Comparison of ENCODE assay signal across 18 cellular contexts in the genomic region with DNA sequence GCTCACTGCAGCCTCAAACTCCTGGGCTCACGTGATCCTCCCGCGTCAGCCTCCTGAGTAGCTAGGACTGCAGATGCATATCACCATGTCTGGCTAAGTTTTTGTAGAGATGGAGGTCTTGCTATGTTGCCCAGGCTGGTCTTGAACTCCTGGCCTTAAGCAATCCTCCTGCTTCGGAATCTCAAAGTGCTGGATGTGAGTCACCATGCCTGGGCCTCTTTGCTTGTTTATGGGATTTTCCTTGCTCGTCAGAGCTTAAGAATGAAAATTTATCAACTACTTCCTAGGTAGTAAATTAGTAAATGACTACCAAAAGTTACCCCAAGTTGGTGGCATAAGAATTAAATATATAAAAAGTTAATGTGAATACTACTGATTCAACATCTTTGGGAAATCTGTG. TPM values are rescaled to one million over a fixed set of nuclear protein-coding genes. Genes with fewer than 3 reads are reported as not detected.
A peak's percentile ranks its signal among the peaks of the same experiment; 100 is the strongest.
DNase-seq lines count a peak whose midpoint lies in the region; ATAC-seq, FAIRE-seq and TF ChIP-seq lines count a peak whose summit lies in the region.
"Had no signal": no experiment of that assay in that cellular context is flagged by ENCODE, and none has a peak within 500 bp of the region (broad histone marks: within the 10 kb centered on the region; RNA-seq: fewer than 3 reads in every experiment).

No MANE protein-coding gene starts in this region.

- TF ChIP-seq EP300 in GM12878 (IDR thresholded peaks at IDR 0.05; ENCODE audit: borderline replicate concordance in 1 of 2, control insufficient read depth in 1 of 2, low read depth in 2 of 2, low read length in 2 of 2), result no peak

- no peaks in the 10 kb centered on the region for H3K9me3 ChIP-seq in IMR-90 (ENCODE audit: control insufficient read depth, insufficient read depth, low read length)
- peaks cover 16% of the 10 kb centered on the region for H3K9me3 ChIP-seq in GM12878 (replicated peaks; ENCODE audit: control insufficient read depth, insufficient read depth, low read length)
- no peaks in the 10 kb centered on the region for H3K9me3 ChIP-seq in trophoblast cell (ENCODE audit: insufficient read depth, low read depth, low read length)
- no peaks in the 10 kb centered on the region for H3K9me3 ChIP-seq in right cardiac atrium (ENCODE audit: control insufficient read depth, low read length)
- no peaks in the 10 kb centered on the region for H3K9me3 ChIP-seq in Karpas-422 (ENCODE audit: low read length)
- H3K9me3 ChIP-seq: SK-N-SH had no signal

- H2BK12ac ChIP-seq in trophoblast cell (ENCODE audit: low read length), result no peak overlapping the region

- no peaks in the 10 kb centered on the region for H3K27me3 ChIP-seq in IMR-90 (ENCODE audit: control insufficient read depth, insufficient read depth, low read length)
- no peaks in the 10 kb centered on the region for H3K27me3 ChIP-seq in GM12878 (replicated peaks in 1 of 2; ENCODE audit: control insufficient read depth in 2 of 2, insufficient read depth in 2 of 2, low read length in 1 of 2)
- no peaks in the 10 kb centered on the region for H3K27me3 ChIP-seq in trophoblast cell (ENCODE audit: insufficient read depth, low read length)
- H3K27me3 ChIP-seq in right cardiac atrium (ENCODE audit: control insufficient read depth, insufficient read depth), result no peaks in the 10 kb centered on the region
- no peaks in the 10 kb centered on the region for H3K27me3 ChIP-seq in Karpas-422 (ENCODE audit: low read length)

- no peak for TF ChIP-seq CTCF in IMR-90 (conservative IDR thresholded peaks at IDR 0.05; ENCODE audit: low read depth, low read length)
- TF ChIP-seq CTCF in GM12878 (IDR thresholded peaks at IDR 0.05 in 2 of 3, conservative IDR thresholded peaks at IDR 0.05 in 1 of 3; ENCODE audit: control insufficient read depth in 2 of 3, extremely low read depth in 1 of 3, insufficient read depth in 1 of 3, low read depth in 3 of 3, low read length in 3 of 3), result no peak

- RAD21 ChIA-PET in GM12878 (lab: Charles Lee; ENCODE audit: unreplicated experiment), result no interaction called here

- SMC1A ChIA-PET in GM12878 (lab: Charles Lee; ENCODE audit: uncharacterized antibody, unreplicated experiment), result interaction anchor here (0.6 kb wide), 1 partner anchor 59 kb away, joined by 3 read pairs; no protein-coding TSS in a partner anchor

- H2BK15ac ChIP-seq in IMR-90 (ENCODE audit: low read depth, low read length), result no peak overlapping the region

- ATAC-seq in IMR-90 (ENCODE audit: low read depth) (peak; percentile 51), GM12878 (no peak), right cardiac atrium (no peak)

- H2BK5ac ChIP-seq in IMR-90 (ENCODE audit: low read depth, low read length, poor library complexity, severe bottlenecking) (peak overlapping the region; percentile 26), trophoblast cell (ENCODE audit: low read depth, low read length, poor library complexity) (no peak overlapping the region)

- no peak overlapping the region for H4K12ac ChIP-seq in trophoblast cell (ENCODE audit: low read depth, low read length)

- H4K5ac ChIP-seq in IMR-90 (ENCODE audit: low read depth, low read length), result no peak overlapping the region

- peaks cover 27% of the 10 kb centered on the region for H4K20me1 ChIP-seq in IMR-90 (ENCODE audit: insufficient read depth, low read length)
- H4K20me1 ChIP-seq in GM12878 (ENCODE audit: control insufficient read depth, insufficient read depth), result no peaks in the 10 kb centered on the region
- H4K20me1 ChIP-seq in Karpas-422 (ENCODE audit: insufficient read depth, low read depth, low read length), result no peaks in the 10 kb centered on the region

- no peak overlapping the region for H2AK9ac ChIP-seq in IMR-90 (replicated peaks; ENCODE audit: low read depth, low read length, poor library complexity)

- FAIRE-seq in GM12878 (lab: Jason Lieb, UNC), result no peak

- H4K8ac ChIP-seq in IMR-90 (ENCODE audit: low read depth in 2 of 2, low read length in 2 of 2) (no peak overlapping the region), trophoblast cell (ENCODE audit: low read depth, low read length) (no peak overlapping the region)

- POLR2A ChIA-PET in IMR-90 (lab: Charles Lee; ENCODE audit: unreplicated experiment) (no interaction called here), GM12878 (lab: Charles Lee) (interaction anchor here (1.1 kb wide), 1 partner anchor 69 kb away, joined by 3 read pairs; no protein-coding TSS in a partner anchor)

- H3K9me1 ChIP-seq in IMR-90 (ENCODE audit: insufficient read depth, low read length), result peaks cover 3% of the 10 kb centered on the region; the same call in 1 of the 2 replicates

- WGBS in IMR-90 (ENCODE audit: extremely low coverage in 2 of 2, insufficient read length in 1 of 2), 2 experiments, result no CpG with 5 or more reads among the region's 5 CpGs
- WGBS in GM12878 (ENCODE audit: insufficient coverage, insufficient replicate concordance, low lambda C conversion rate, missing lambda C conversion rate), result 84% methylated on average over 5 of the region's 5 CpGs
- no CpG with 5 or more reads among the region's 5 CpGs for WGBS in trophoblast cell (ENCODE audit: extremely low coverage, insufficient coverage, insufficient read length)
- 96% methylated on average over 5 of the region's 5 CpGs for WGBS in right cardiac atrium

- no peaks in the 10 kb centered on the region for H3K9me2 ChIP-seq in Karpas-422 (replicated peaks; ENCODE audit: insufficient read depth, low read length)

- no peak overlapping the region for H3K56ac ChIP-seq in IMR-90 (ENCODE audit: extremely low read depth, insufficient read depth, low read length)

- H3K18ac ChIP-seq in IMR-90 (ENCODE audit: low read depth, low read length), result no peak overlapping the region
- H3K18ac ChIP-seq in trophoblast cell (ENCODE audit: low read length), result no peak overlapping the region

- TF ChIP-seq RAD21 in IMR-90 (IDR thresholded peaks at IDR 0.05; ENCODE audit: low read length), result no peak
- no peak for TF ChIP-seq RAD21 in GM12878 (IDR thresholded peaks at IDR 0.05; ENCODE audit: insufficient read depth, low read depth, low read length)

- TF ChIP-seq POLR2A in IMR-90 (IDR thresholded peaks at IDR 0.05; ENCODE audit: low read depth, low read length) (no peak), GM12878 (IDR thresholded peaks at IDR 0.05; ENCODE audit: low read depth, low read length) (no peak)

- H4K91ac ChIP-seq in IMR-90 (ENCODE audit: insufficient read depth, low read depth, low read length) (no peak overlapping the region), trophoblast cell (ENCODE audit: low read depth, low read length) (no peak overlapping the region)

- H3K79me1 ChIP-seq in IMR-90 (ENCODE audit: low read depth in 1 of 2, low read length in 2 of 2) (peaks cover 18 to 51% of the 10 kb centered on the region in 2 experiments), trophoblast cell (ENCODE audit: low read length) (no peaks in the 10 kb centered on the region)

- dilution Hi-C loops in IMR-90 (cut with HindIII; ENCODE audit: low sequenced_read_pairs, unreplicated experiment), result no loop called here

- H2AK5ac ChIP-seq in IMR-90 (ENCODE audit: low read depth, low read length) (no peak overlapping the region), trophoblast cell (ENCODE audit: low read length) (no peak overlapping the region)

- H2BK120ac ChIP-seq in IMR-90 (ENCODE audit: low read depth, low read length) (no peak overlapping the region), trophoblast cell (ENCODE audit: insufficient read depth, low read length, poor library complexity) (no peak overlapping the region)

- H3K4me1 ChIP-seq in IMR-90 (ENCODE audit: control insufficient read depth, insufficient read depth, low read length), result peaks cover 2% of the 10 kb centered on the region; the same call in 1 of the 2 replicates
- H3K4me1 ChIP-seq in GM12878 (ENCODE audit: control insufficient read depth, insufficient read depth, low read length), result no peaks in the 10 kb centered on the region
- no peaks in the 10 kb centered on the region for H3K4me1 ChIP-seq in trophoblast cell (ENCODE audit: control insufficient read depth in 1 of 2, insufficient read depth in 2 of 2, low read length in 2 of 2)
- H3K4me1 ChIP-seq in right cardiac atrium (ENCODE audit: control insufficient read depth, insufficient read depth, low read length), result no peaks in the 10 kb centered on the region
- H3K4me1 ChIP-seq in Karpas-422 (ENCODE audit: low read length), result no peaks in the 10 kb centered on the region

- H2AFZ ChIP-seq in IMR-90 (replicated peaks; ENCODE audit: low read length, poor library complexity) (no peak overlapping the region), GM12878 (ENCODE audit: control insufficient read depth, low read depth, low read length) (no peak overlapping the region), trophoblast cell (ENCODE audit: insufficient read depth, low read length, poor library complexity) (no peak overlapping the region), Karpas-422 (ENCODE audit: low read length) (no peak overlapping the region)

- H3K4me3 ChIP-seq in IMR-90 (ENCODE audit: insufficient read depth, low read depth, low read length), result no peak overlapping the region
- no peak overlapping the region for H3K4me3 ChIP-seq in GM12878
- H3K4me3 ChIP-seq in trophoblast cell (ENCODE audit: low read depth, low read length), result no peak overlapping the region
- no peak overlapping the region for H3K4me3 ChIP-seq in right cardiac atrium (ENCODE audit: low read length)
- no peak overlapping the region for H3K4me3 ChIP-seq in Karpas-422 (ENCODE audit: low read length)

- no peak overlapping the region for H3K4ac ChIP-seq in IMR-90 (ENCODE audit: low read depth, low read length)
- no peak overlapping the region for H3K4ac ChIP-seq in trophoblast cell (ENCODE audit: low read depth, low read length)

- DNase-seq in ELF-1 (ENCODE audit: low read depth, low spot score), result peak; percentile 4
- peak; percentile 59 for DNase-seq in IMR-90
- no peak for DNase-seq in GM12878 (ENCODE audit: low read depth, low spot score)
- peak; percentile 21 to 46 for DNase-seq in trophoblast cell
- no peak for DNase-seq in right cardiac atrium
- DNase-seq in Karpas-422, result no peak
- DNase-seq in stimulated activated CD4-positive, alpha-beta T cell treated with anti-CD3 and anti-CD28 coated beads, Interleukin-4, amount 100 ng/mL, for 4 hours, result no peak
- DNase-seq: Calu3, DMS79 treated with DMSO at 0.1 percent for 48 hours, NCI-H1092 treated with DMSO at 0.1 percent for 48 hours, NCI-H1436, NCI-H187 treated with DMSO at 0.1 percent for 48 hours, NCI-H2107, NCI-H524, NCI-H774, SK-N-SH, SW 1271 had no signal

- H3K27ac ChIP-seq in IMR-90 (ENCODE audit: insufficient read depth, low read length) (no peak overlapping the region), GM12878 (ENCODE audit: control insufficient read depth, insufficient read depth) (no peak overlapping the region), trophoblast cell (ENCODE audit: low read depth, low read length) (no peak overlapping the region), right cardiac atrium (ENCODE audit: low read length) (no peak overlapping the region), Karpas-422 (ENCODE audit: low read length) (no peak overlapping the region)
- H3K27ac ChIP-seq: KMS-11 had no signal

- H3K9ac ChIP-seq in IMR-90 (ENCODE audit: low read depth, low read length), result no peak overlapping the region
- H3K9ac ChIP-seq in GM12878 (ENCODE audit: control insufficient read depth, insufficient read depth, low read length), result no peak overlapping the region
- no peak overlapping the region for H3K9ac ChIP-seq in trophoblast cell (ENCODE audit: low read length)
- H3K9ac ChIP-seq in Karpas-422 (ENCODE audit: low read length), result no peak overlapping the region
- H3K9ac ChIP-seq: KMS-11, SK-N-SH had no signal

- no peak overlapping the region for H2BK20ac ChIP-seq in IMR-90 (ENCODE audit: low read depth, low read length)

- CTCF ChIA-PET in IMR-90 (lab: Yijun Ruan, JAX) (no interaction called here), GM12878 (lab: Yijun Ruan, JAX) (no interaction called here)

- no peak overlapping the region for H3K4me2 ChIP-seq in IMR-90 (ENCODE audit: low read depth, low read length)
- no peak overlapping the region for H3K4me2 ChIP-seq in GM12878 (ENCODE audit: control insufficient read depth, insufficient read depth)
- H3K4me2 ChIP-seq in trophoblast cell (ENCODE audit: low read length), result no peak overlapping the region
- H3K4me2 ChIP-seq in Karpas-422 (ENCODE audit: low read depth, low read length, poor library complexity, severe bottlenecking), result no peak overlapping the region
- H3K4me2 ChIP-seq: KMS-11, SK-N-SH had no signal

- H3K23ac ChIP-seq in IMR-90 (ENCODE audit: low read depth, low read length) (no peak overlapping the region), trophoblast cell (ENCODE audit: low read length) (no peak overlapping the region)

- intact Hi-C loops in IMR-90 (cut with micrococcal nuclease), result no loop called here
- intact Hi-C loops in GM12878 (cut with micrococcal nuclease; ENCODE audit: unreplicated experiment), result no loop called here
- intact Hi-C loops in right cardiac atrium (cut with DNase I), result loop anchor here in 1 of 4 donors (10.0 kb wide), 1 partner anchor 206 kb away; no protein-coding TSS in a partner anchor

- BruUV-seq in IMR-90 (replicated peaks; lab: Mats Ljungman, UMichigan) (no TSS peak), GM12878 (replicated peaks; lab: Mats Ljungman, UMichigan) (no TSS peak)

- in situ Hi-C loops in IMR-90 (cut with MboI; ENCODE audit: low sequenced_read_pairs) (no loop called here), GM12878 (cut with MboI) (no loop called here)

- no peak overlapping the region for H3K14ac ChIP-seq in IMR-90 (replicated peaks; ENCODE audit: low read depth, low read length)
- H3K14ac ChIP-seq in trophoblast cell (ENCODE audit: low read length), result no peak overlapping the region

- peaks cover 28% of the 10 kb centered on the region for H3K36me3 ChIP-seq in IMR-90 (ENCODE audit: control insufficient read depth, insufficient read depth, low read length)
- H3K36me3 ChIP-seq in GM12878 (ENCODE audit: control insufficient read depth in 2 of 2, insufficient read depth in 2 of 2, low read length in 1 of 2), result peaks cover 4 to 46% of the 10 kb centered on the region in 2 experiments
- peaks cover 6 to 11% of the 10 kb centered on the region in 2 experiments for H3K36me3 ChIP-seq in trophoblast cell (ENCODE audit: control insufficient read depth in 1 of 2, insufficient read depth in 2 of 2, low read length in 2 of 2)
- peaks cover 77% of the 10 kb centered on the region for H3K36me3 ChIP-seq in Karpas-422 (ENCODE audit: insufficient read depth, low read length)

- peaks cover 5% of the 10 kb centered on the region for H3K79me2 ChIP-seq in GM12878 (ENCODE audit: control insufficient read depth, insufficient read depth, low read length)
- no peaks in the 10 kb centered on the region for H3K79me2 ChIP-seq in trophoblast cell (ENCODE audit: control insufficient read depth, insufficient read depth, low read length, poor library complexity)
- peaks cover 79% of the 10 kb centered on the region for H3K79me2 ChIP-seq in Karpas-422 (ENCODE audit: low read length)

RNA-seq across cellular contexts. Expression of gene ACTR3, which starts 51.0 kb away (rescaled TPM):
- 307 and 645 TPM in 2 replicates for total RNA-seq in IMR-90 (2012; rRNA removed)
- 201 and 246 TPM in 2 replicates for polyA plus RNA-seq in IMR-90 (2012; rRNA removed)
- polyA plus RNA-seq in IMR-90 (2012; cell fraction: cytosol; rRNA removed), result 28.9 and 70.5 TPM in 2 replicates
- polyA plus RNA-seq in IMR-90 (2012; cell fraction: nucleus; rRNA removed; ENCODE audit: low replicate concordance), result 8.1 and 74.7 TPM in 2 replicates
- 253 and 258 TPM in 2 replicates for total RNA-seq in GM12878 (2013; cell fraction: nucleolus; rRNA removed)
- 371 and 391 TPM in 2 replicates for total RNA-seq in GM12878 (2014; rRNA removed)
- total RNA-seq in GM12878 (2014; rRNA removed; fragmentation: Illumina TruSeq; extraction: Trizol), result 433 and 438 TPM in 2 replicates
- total RNA-seq in GM12878 (2021), result 569 and 578 TPM in 2 replicates
- polyA plus RNA-seq in GM12878 (2011; ENCODE audit: low read depth), result 153 TPM
- polyA plus RNA-seq in GM12878 (2011; rRNA removed), result 532 and 757 TPM in 2 replicates
- polyA plus RNA-seq in GM12878 (2011; cell fraction: cytosol; rRNA removed), result 223 and 243 TPM in 2 replicates
- 160 and 218 TPM in 2 replicates for polyA plus RNA-seq in GM12878 (2011; cell fraction: nucleus; rRNA removed)
- polyA plus RNA-seq in GM12878 (2012), result 205 and 244 TPM in 2 replicates
- 496 and 646 TPM in 2 replicates for polyA plus RNA-seq in GM12878 (2014; fragmentation: Illumina TruSeq; extraction: Trizol)
- 10 to 100 TPM; 79.1 to 99.1 TPM for polyA plus RNA-seq in GM12878 (2014; fragmentation: Nextera tagmentation; extraction: Ambion mirVana)
- polyA plus RNA-seq in GM12878 (2014; rRNA removed), result 446 and 466 TPM in 2 replicates
- 100 to 1,000 TPM; 608 to 616 TPM for polyA plus RNA-seq in GM12878 (2016; fragmentation: Nextera tagmentation; extraction: Ambion mirVana)
- 390 and 647 TPM in 2 replicates for polyA minus RNA-seq in GM12878 (2011; rRNA and poly(A)+ RNA removed)
- 245 and 247 TPM in 2 replicates for polyA minus RNA-seq in GM12878 (2011; cell fraction: cytosol; rRNA and poly(A)+ RNA removed)
- 91.0 and 178 TPM in 2 replicates for polyA minus RNA-seq in GM12878 (2011; cell fraction: nucleus; rRNA and poly(A)+ RNA removed)
- 203 and 209 TPM in 2 replicates for polyA plus RNA-seq in trophoblast cell (2013)
- 100 to 1,000 TPM; 120 to 168 (median 137) TPM for total RNA-seq in right cardiac atrium
- polyA plus RNA-seq in right cardiac atrium, result 42.3 TPM
- 223 and 259 TPM in 2 replicates for total RNA-seq in Karpas-422 (2014; rRNA removed; shearing (Covaris generic); ENCODE audit: low replicate concordance)

Comparison
In these comparisons a context has a peak if more than half of its experiments do, and no peak if none do; other contexts are left out.
1. DNase-seq: peak in ELF-1 (single experiment), IMR-90 (single experiment) and trophoblast cell (2 of 2); none in GM12878 (single experiment), right cardiac atrium (0 of 3), Karpas-422 (single experiment) and stimulated activated CD4-positive, alpha-beta T cell treated with anti-CD3 and anti-CD28 coated beads, Interleukin-4, amount 100 ng/mL, for 4 hours (0 of 2).